In the genomic region with DNA sequence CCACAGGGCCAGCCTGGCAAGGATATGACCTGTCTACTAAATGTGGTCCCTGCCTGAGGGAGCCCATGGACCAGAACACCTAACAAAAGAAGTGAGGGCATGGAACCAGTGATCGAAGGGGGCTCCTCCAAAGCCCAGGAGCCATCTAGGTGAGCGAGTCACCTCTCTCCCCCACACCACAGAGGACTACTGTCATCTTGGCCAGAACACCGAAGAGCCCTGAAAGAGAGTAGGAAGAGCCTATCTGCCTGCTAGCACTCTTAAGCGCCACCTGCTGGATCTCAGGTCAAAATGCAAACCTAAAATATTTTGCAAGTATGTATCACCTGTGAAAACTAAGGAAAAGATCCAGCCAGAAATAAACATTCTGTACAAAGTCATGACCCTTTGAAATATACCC, we compare ENCODE assay signal across 9 cellular contexts.
DNase-seq lines count a peak whose midpoint lies in the region; ATAC-seq and TF ChIP-seq lines count a peak whose summit lies in the region.
"Had no signal": no experiment of that assay in that cellular context is flagged by ENCODE, and none has a peak within 500 bp of the region (broad histone marks: within the 10 kb centered on the region; RNA-seq: fewer than 3 reads in every experiment).

No MANE protein-coding gene starts in this region.

- DNase-seq in GM06990 (ENCODE audit: extremely low read depth, insufficient read length): peak; percentile 18
- DNase-seq in cerebellar cortex (ENCODE audit: low spot score): peak; percentile 5
- DNase-seq in neural crest cell (ENCODE audit: low read depth, low spot score): no peak
- DNase-seq in effector CD4-positive, alpha-beta T cell: no peak
- DNase-seq in NK-92 treated with Interleukin-12 subunit alpha and Interleukin-12 subunit beta, amount 100 ng/mL, for 24 hours (lab: John Stamatoyannopoulos, UW): no peak
- DNase-seq: activated naive CD8-positive, alpha-beta T cell treated with anti-CD3 and anti-CD28 coated beads, Interleukin-2, amount 10 ng/mL, durations not matched to agents 7 days and 5 days had no signal

- H4K20me1 ChIP-seq in OCI-LY1 (ENCODE audit: insufficient read depth, low read length): no peaks in the 10 kb centered on the region

- H3F3A ChIP-seq in OCI-LY1 (ENCODE audit: insufficient read depth, low read length): no peaks in the 10 kb centered on the region

- H3K9me3 Mint-ChIP-seq in neural crest cell: peaks cover 23% of the 10 kb centered on the region
- H3K9me3 Mint-ChIP-seq: activated naive CD8-positive, alpha-beta T cell treated with anti-CD3 and anti-CD28 coated beads, Interleukin-2, amount 10 ng/mL, durations not matched to agents 7 days and 5 days had no signal

- H3K9me2 ChIP-seq in OCI-LY1 (ENCODE audit: low read depth, low read length): no peaks in the 10 kb centered on the region

- H3K27me3 ChIP-seq in GM06990 (replicated peaks; ENCODE audit: control insufficient read depth, insufficient read depth, low read length) (no peaks in the 10 kb centered on the region), OCI-LY1 (ENCODE audit: insufficient read depth, low read length) (no peaks in the 10 kb centered on the region)

- H3K36me3 ChIP-seq in GM06990 (ENCODE audit: control insufficient read depth, insufficient read depth, low read length) (no peaks in the 10 kb centered on the region), OCI-LY1 (ENCODE audit: insufficient read depth, low read length) (no peaks in the 10 kb centered on the region)

- no peak overlapping the region for H3K4me3 Mint-ChIP-seq in neural crest cell
- H3K4me3 Mint-ChIP-seq: activated naive CD8-positive, alpha-beta T cell treated with anti-CD3 and anti-CD28 coated beads, Interleukin-2, amount 10 ng/mL, durations not matched to agents 7 days and 5 days had no signal

- H3K27ac Mint-ChIP-seq in neural crest cell (ENCODE audit: unreplicated experiment): no peak overlapping the region
- H3K27ac Mint-ChIP-seq: activated naive CD8-positive, alpha-beta T cell treated with anti-CD3 and anti-CD28 coated beads, Interleukin-2, amount 10 ng/mL, durations not matched to agents 7 days and 5 days had no signal

- H2AFZ ChIP-seq in OCI-LY1 (ENCODE audit: low read length): no peak overlapping the region

- no peak overlapping the region for H3K9ac ChIP-seq in OCI-LY1 (ENCODE audit: low read length)

- ATAC-seq in HG02588 (IDR thresholded peaks at IDR 0.05; ENCODE audit: unreplicated experiment): peak; percentile 46

- H3K4me3 ChIP-seq in GM06990 (replicated peaks; ENCODE audit: low read depth, low read length): no peak overlapping the region
- no peak overlapping the region for H3K4me3 ChIP-seq in OCI-LY1 (ENCODE audit: low read depth, low read length, poor library complexity, severe bottlenecking)

- H3K27ac ChIP-seq in 22Rv1 (no peak overlapping the region), OCI-LY1 (ENCODE audit: low read depth, low read length, poor library complexity, severe bottlenecking) (no peak overlapping the region)

- no peaks in the 10 kb centered on the region for H3K4me1 ChIP-seq in OCI-LY1 (ENCODE audit: insufficient read depth, low read length, severe bottlenecking)

- H3K36me3 Mint-ChIP-seq in neural crest cell (ENCODE audit: low read depth): peaks cover 2% of the 10 kb centered on the region
- H3K36me3 Mint-ChIP-seq: activated naive CD8-positive, alpha-beta T cell treated with anti-CD3 and anti-CD28 coated beads, Interleukin-2, amount 10 ng/mL, durations not matched to agents 7 days and 5 days had no signal

- H3K4me1 Mint-ChIP-seq in neural crest cell: no peaks in the 10 kb centered on the region
- H3K4me1 Mint-ChIP-seq: activated naive CD8-positive, alpha-beta T cell treated with anti-CD3 and anti-CD28 coated beads, Interleukin-2, amount 10 ng/mL, durations not matched to agents 7 days and 5 days had no signal

- no peaks in the 10 kb centered on the region for H3K79me2 ChIP-seq in OCI-LY1 (ENCODE audit: insufficient read depth, low read length)

- H3K4me2 ChIP-seq in OCI-LY1 (ENCODE audit: low read length): no peak overlapping the region; the same call in 1 of the 2 replicates

- no peaks in the 10 kb centered on the region for H3K27me3 Mint-ChIP-seq in neural crest cell (ENCODE audit: low read depth)
- H3K27me3 Mint-ChIP-seq: activated naive CD8-positive, alpha-beta T cell treated with anti-CD3 and anti-CD28 coated beads, Interleukin-2, amount 10 ng/mL, durations not matched to agents 7 days and 5 days had no signal

- TF ChIP-seq CTCF in 22Rv1 (IDR thresholded peaks at IDR 0.05) (peak; percentile 61), GM06990 (IDR thresholded peaks at IDR 0.05; ENCODE audit: insufficient read depth, low read length, poor library complexity, severe bottlenecking) (peak; percentile 82), OCI-LY1 (IDR thresholded peaks at IDR 0.05; ENCODE audit: low read length) (peak; percentile 53), neural crest cell (conservative IDR thresholded peaks at IDR 0.05) (peak; percentile 47)

- no peaks in the 10 kb centered on the region for H3K9me3 ChIP-seq in OCI-LY1 (ENCODE audit: low read length)

Comparison
In these comparisons a context has a peak if more than half of its experiments do, and no peak if none do; other contexts are left out.
1. DNase-seq: peak in GM06990 (single experiment) and cerebellar cortex (single experiment); none in neural crest cell (single experiment), effector CD4-positive, alpha-beta T cell (single experiment) and NK-92 treated with Interleukin-12 subunit alpha and Interleukin-12 subunit beta, amount 100 ng/mL, for 24 hours (single experiment).
2. Peak in every context shown above with its lines, with median percentiles within 50 percentile points of each other: CTCF ChIP-seq.